Comparison of ENCODE assay signal across 18 cellular contexts in the genomic region with DNA sequence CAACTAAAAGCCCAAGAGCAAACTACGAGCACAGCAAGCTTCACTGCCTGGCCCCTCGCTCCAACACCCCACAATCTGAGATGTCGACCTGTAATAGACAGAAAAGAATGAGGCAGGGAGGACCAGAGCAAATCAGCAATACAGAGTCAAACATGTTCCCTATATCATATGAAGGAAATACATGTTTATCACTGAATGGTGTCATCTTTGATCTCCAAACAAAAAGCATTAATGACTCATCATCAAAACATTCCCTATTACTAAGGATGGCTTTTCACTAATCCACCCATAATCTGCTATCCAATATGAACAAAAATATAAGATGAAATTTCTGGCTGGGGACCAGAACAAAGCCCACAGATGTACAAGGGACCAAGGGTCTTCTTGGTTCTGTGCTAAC. TPM values are rescaled to one million over a fixed set of nuclear protein-coding genes. Genes with fewer than 3 reads are reported as not detected.
DNase-seq lines count a peak whose midpoint lies in the region; ATAC-seq and TF ChIP-seq lines count a peak whose summit lies in the region.
"Had no signal": no experiment of that assay in that cellular context is flagged by ENCODE, and none has a peak within 500 bp of the region (broad histone marks: within the 10 kb centered on the region; RNA-seq: fewer than 3 reads in every experiment).

No MANE protein-coding gene starts in this region.

- WGBS in heart right ventricle, 2 donors, result 91 to 92% methylated on average over 3 of the region's 3 CpGs

- no peaks in the 10 kb centered on the region for H3K36me3 ChIP-seq in heart right ventricle
- H3K36me3 ChIP-seq: BE2C had no signal

- H3K4me1 ChIP-seq in heart right ventricle, result peaks cover 0 to 39% (median 6%) of the 10 kb centered on the region in 9 donors
- H3K4me1 ChIP-seq: BE2C had no signal

- no peak for TF ChIP-seq CTCF in heart right ventricle (IDR thresholded peaks at IDR 0.05)

- intact Hi-C loops in heart right ventricle (cut with DNase I), result no loop called here

- H3K9me3 ChIP-seq in heart right ventricle, result no peaks in the 10 kb centered on the region
- H3K9me3 ChIP-seq: BE2C had no signal

- H3K4me3 ChIP-seq in heart right ventricle, result no peak overlapping the region

- DNase-seq in HCEC 1CT (peak; percentile 74), M059J (ENCODE audit: low read depth) (peak; percentile 18), dermis microvascular lymphatic vessel endothelial cell (ENCODE audit: low read depth in 2 of 2) (peak; percentile 28 to 61), pulmonary artery endothelial cell (ENCODE audit: low read depth, low spot score) (peak; percentile 10), NCI-H524 (lab: John Stamatoyannopoulos, UW) (no peak), activated gamma-delta T cell treated with Interleukin-2 at 50 U/mL for 16 hours (no peak), medulla oblongata (ENCODE audit: extremely low spot score) (no peak), heart right ventricle (no peak)
- DNase-seq: BE2C; CD4-positive, alpha-beta memory T cell; DND-41; H9; KG1; MM.1S; NCI-H1417; NCI-H2029; NCI-H2171 treated with DMSO at 0.1 percent for 48 hours; NCI-H510A had no signal

- H3K27me3 ChIP-seq in heart right ventricle, result no peaks in the 10 kb centered on the region
- H3K27me3 ChIP-seq: BE2C had no signal

- ATAC-seq in heart right ventricle, result no peak

- no peak overlapping the region for H3K27ac ChIP-seq in heart right ventricle

RNA-seq across cellular contexts. Expression of a gene that starts 34.7 kb away (rescaled TPM):
- total RNA-seq in M059J (2014; rRNA removed; shearing (Covaris generic)), result 14.7 and 23.6 TPM in 2 replicates
- total RNA-seq in dermis microvascular lymphatic vessel endothelial cell (33.8 and 50.1 TPM in 2 replicates), pulmonary artery endothelial cell (155 and 183 TPM in 2 replicates), heart right ventricle (10 to 100 TPM in 1 of 10 donors, 1 to 10 TPM in 9; 5.0 to 15.7 (median 6.9) TPM)
- 1 to 10 TPM; 3.1 to 3.7 TPM for polyA plus RNA-seq in heart right ventricle

Comparison
In these comparisons a context has a peak if more than half of its experiments do, and no peak if none do; other contexts are left out.
1. DNase-seq: peak in HCEC 1CT (single experiment), M059J (single experiment), dermis microvascular lymphatic vessel endothelial cell (2 of 2) and pulmonary artery endothelial cell (single experiment); none in NCI-H524 (0 of 2), activated gamma-delta T cell treated with Interleukin-2 at 50 U/mL for 16 hours (single experiment), medulla oblongata (single experiment) and heart right ventricle (0 of 2).